In the genomic region with DNA sequence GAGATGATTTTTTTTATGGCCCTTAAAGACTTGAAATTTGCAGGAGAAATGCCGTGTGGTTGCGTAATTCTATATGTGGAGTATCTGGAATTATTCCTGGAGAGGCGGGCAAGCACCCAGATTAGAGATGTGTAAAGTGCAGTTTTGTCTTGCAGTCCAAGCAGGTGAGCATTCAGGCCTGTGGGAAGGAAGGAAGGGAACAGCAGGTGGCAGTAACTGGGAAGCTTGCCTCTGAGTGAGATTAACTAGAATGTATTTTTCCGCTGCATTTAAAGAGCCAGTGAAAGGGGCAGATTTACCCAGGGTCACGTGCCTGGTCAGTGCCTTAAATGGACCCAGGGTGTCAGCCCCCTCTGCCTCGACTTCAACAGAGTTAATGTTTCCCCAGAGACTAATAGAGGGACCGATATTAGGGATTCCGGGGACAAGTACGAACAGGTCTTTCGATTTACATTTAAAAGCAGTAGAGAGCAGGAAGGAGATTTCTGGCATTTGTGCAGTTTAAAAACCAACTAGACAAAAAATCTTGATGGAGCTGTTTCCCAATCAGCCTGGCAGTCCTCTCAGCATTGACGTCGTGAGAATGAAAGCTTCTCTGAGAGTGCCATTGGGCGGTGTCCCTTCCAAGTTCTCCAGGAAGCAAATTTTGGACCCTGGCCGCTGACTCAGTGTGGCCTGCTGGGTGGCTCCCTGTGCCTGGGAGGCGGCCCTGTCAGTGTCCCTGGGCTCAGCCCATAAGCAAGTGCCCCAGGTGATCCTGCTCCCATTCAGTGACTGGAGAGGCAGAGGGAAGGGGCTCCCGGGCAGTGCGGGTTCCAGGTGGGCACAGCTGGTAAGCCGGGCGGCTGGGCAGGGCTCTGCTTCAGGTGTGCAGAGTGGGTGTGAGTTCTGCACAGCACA, we compare ENCODE assay signal across 8 cellular contexts. TPM values are rescaled to one million over a fixed set of nuclear protein-coding genes. Genes with fewer than 3 reads are reported as not detected.
DNase-seq lines count a peak whose midpoint lies in the region; ATAC-seq and TF ChIP-seq lines count a peak whose summit lies in the region.

No MANE protein-coding gene starts in this region.

- POLR2A ChIA-PET in WTC11 (lab: Charles Lee) = interaction anchor here (1.0 kb wide), 1 partner anchor 39 kb away, joined by 4 read pairs; the partner anchor contains the start of gene KSR1

- H3K36me3 Mint-ChIP-seq in WTC11 = peaks cover 4% of the 10 kb centered on the region

- peak; percentile 62 for DNase-seq in NCI-H1694 treated with DMSO at 0.1 percent for 48 hours (lab: John Stamatoyannopoulos, UW)
- DNase-seq in NCI-H1694 (lab: John Stamatoyannopoulos, UW) = no peak
- DNase-seq in WTC11 (ENCODE audit: low spot score) = no peak
- peak; percentile 67 for DNase-seq in left ventricle myocardium inferior
- peak; percentile 93 for DNase-seq in prostate gland (ENCODE audit: low spot score)
- no peak for DNase-seq in activated T-cell treated with anti-CD3 and anti-CD28 coated beads, Interleukin-2, amount 50 U/mL, for 48 hours

- H3K27me3 Mint-ChIP-seq in WTC11 (ENCODE audit: low read depth) = no peaks in the 10 kb centered on the region

- TF ChIP-seq CTCF in WTC11 (IDR thresholded peaks at IDR 0.05) (no peak), left ventricle myocardium inferior (IDR thresholded peaks at IDR 0.05; ENCODE audit: borderline replicate concordance) (peak; percentile 53), prostate gland (IDR thresholded peaks at IDR 0.05) (peak in 3 of 4 experiments; percentile 29 to 68 (median 57))

- H3K4me3 Mint-ChIP-seq in WTC11 = peak overlapping the region; percentile 25

- H3K27ac ChIP-seq in left ventricle myocardium inferior (replicated peaks) (peak overlapping the region; percentile 52), prostate gland (peak overlapping the region; percentile 72 to 79)

- H3K9me3 ChIP-seq in left ventricle myocardium inferior (replicated peaks) = no peaks in the 10 kb centered on the region
- no peaks in the 10 kb centered on the region for H3K9me3 ChIP-seq in prostate gland

- H3K4me1 Mint-ChIP-seq in WTC11 = peaks cover 86% of the 10 kb centered on the region

- H3K36me3 ChIP-seq in left ventricle myocardium inferior (no peaks in the 10 kb centered on the region), prostate gland (no peaks in the 10 kb centered on the region)

- H3K27me3 ChIP-seq in left ventricle myocardium inferior (ENCODE audit: low read depth) (no peaks in the 10 kb centered on the region), prostate gland (replicated peaks; ENCODE audit: insufficient read depth) (no peaks in the 10 kb centered on the region)

- H3K4me1 ChIP-seq in left ventricle myocardium inferior = peaks cover 39% of the 10 kb centered on the region
- peaks cover 4% of the 10 kb centered on the region for H3K4me1 ChIP-seq in prostate gland (replicated peaks)

- H3K27ac Mint-ChIP-seq in WTC11 = peak overlapping the region; percentile 93

- peak; percentile 73 for TF ChIP-seq POLR2A in prostate gland (IDR thresholded peaks at IDR 0.05)

- H3K9me3 Mint-ChIP-seq in WTC11 = peaks cover 1% of the 10 kb centered on the region; the same call in 1 of the 2 replicates

- H3K4me3 ChIP-seq in left ventricle myocardium inferior = no peak overlapping the region
- peak overlapping the region; percentile 13 to 14 for H3K4me3 ChIP-seq in prostate gland

- CTCF ChIA-PET in WTC11 (lab: Charles Lee) = interaction anchor here (0.8 to 2.9 kb wide), 20 partner anchors 11 to 194 kb away, joined by 3 to 10 read pairs (median 4); partner anchors contain the start of gene KSR1

- 33% methylated on average over 19 of the region's 19 CpGs for WGBS in prostate gland

- peak; percentile 34 for ATAC-seq in WTC11
- no peak for ATAC-seq in HG02885 (IDR thresholded peaks at IDR 0.05; ENCODE audit: poor library complexity, unreplicated experiment)
- ATAC-seq in HG02852 (IDR thresholded peaks at IDR 0.05; ENCODE audit: unreplicated experiment) = no peak

- intact Hi-C loops in left ventricle myocardium inferior (cut with micrococcal nuclease) = no loop called here
- intact Hi-C loops in prostate gland (cut with DNase I) = loop anchor here (2.0 to 10.0 kb wide), 2 partner anchors 106 to 140 kb away; no protein-coding TSS in a partner anchor

TF ChIP-seq in WTC11, 78 proteins besides CTCF, POLR2A, EP300 and RAD21:
- no peak for TF ChIP-seq GTF2I (CRISPR knock-in tag; conservative IDR thresholded peaks at IDR 0.05)
- no peak for TF ChIP-seq ZMAT4 (CRISPR knock-in tag; IDR thresholded peaks at IDR 0.05)
- TF ChIP-seq, protein P1, sequence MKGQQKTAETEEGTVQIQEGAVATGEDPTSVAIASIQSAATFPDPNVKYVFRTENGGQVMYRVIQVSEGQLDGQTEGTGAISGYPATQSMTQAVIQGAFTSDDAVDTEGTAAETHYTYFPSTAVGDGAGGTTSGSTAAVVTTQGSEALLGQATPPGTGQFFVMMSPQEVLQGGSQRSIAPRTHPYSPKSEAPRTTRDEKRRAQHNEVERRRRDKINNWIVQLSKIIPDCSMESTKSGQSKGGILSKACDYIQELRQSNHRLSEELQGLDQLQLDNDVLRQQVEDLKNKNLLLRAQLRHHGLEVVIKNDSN (CRISPR knock-in tag; IDR thresholded peaks at IDR 0.05) = peak; percentile 78
- TF ChIP-seq RORB (CRISPR knock-in tag; IDR thresholded peaks at IDR 0.05) = no peak
- TF ChIP-seq, protein P2, sequence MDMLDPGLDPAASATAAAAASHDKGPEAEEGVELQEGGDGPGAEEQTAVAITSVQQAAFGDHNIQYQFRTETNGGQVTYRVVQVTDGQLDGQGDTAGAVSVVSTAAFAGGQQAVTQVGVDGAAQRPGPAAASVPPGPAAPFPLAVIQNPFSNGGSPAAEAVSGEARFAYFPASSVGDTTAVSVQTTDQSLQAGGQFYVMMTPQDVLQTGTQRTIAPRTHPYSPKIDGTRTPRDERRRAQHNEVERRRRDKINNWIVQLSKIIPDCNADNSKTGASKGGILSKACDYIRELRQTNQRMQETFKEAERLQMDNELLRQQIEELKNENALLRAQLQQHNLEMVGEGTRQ (CRISPR knock-in tag; IDR thresholded peaks at IDR 0.05) = peak; percentile 86
- TF ChIP-seq GABPB1 (CRISPR knock-in tag; IDR thresholded peaks at IDR 0.05) = peak; percentile 26; the same call in 1 of the 2 replicates

RNA-seq across cellular contexts. Expression of gene KSR1, which starts 38.2 kb away (rescaled TPM):
- total RNA-seq in WTC11 (2021) (38.0 to 45.5 TPM (median 39.7 TPM) in 3 replicates), left ventricle myocardium inferior (9.5 TPM), prostate gland (10 to 100 TPM; 11.5 to 23.7 TPM)

Comparison
In these comparisons a context has a peak if more than half of its experiments do, and no peak if none do; other contexts are left out.
1. DNase-seq: peak in NCI-H1694 treated with DMSO at 0.1 percent for 48 hours (single experiment), left ventricle myocardium inferior (single experiment) and prostate gland (single experiment); none in NCI-H1694 (single experiment), WTC11 (single experiment) and activated T-cell treated with anti-CD3 and anti-CD28 coated beads, Interleukin-2, amount 50 U/mL, for 48 hours (0 of 2).